Comparison of ENCODE assay signal across 16 cellular contexts in the genomic region with DNA sequence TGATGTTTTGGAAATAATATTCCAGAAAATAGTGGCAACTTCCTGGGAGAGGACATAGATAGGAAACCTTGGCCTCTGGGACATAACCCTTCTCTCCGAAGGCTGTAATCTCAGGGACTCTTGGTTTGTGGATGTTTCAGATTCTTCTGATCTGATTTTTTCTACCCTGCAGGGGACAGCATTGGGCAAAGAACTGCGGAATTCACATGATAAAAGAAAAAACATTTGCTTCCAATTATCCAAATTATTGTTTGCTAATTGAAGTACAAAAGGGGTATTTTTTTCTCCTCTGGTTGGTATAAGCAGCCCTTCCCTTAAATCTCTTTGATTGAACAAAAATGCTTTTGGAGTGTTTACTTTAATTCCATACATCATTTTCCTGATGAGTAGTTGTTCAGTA.
DNase-seq lines count a peak whose midpoint lies in the region; ATAC-seq, FAIRE-seq and TF ChIP-seq lines count a peak whose summit lies in the region.
"Had no signal": no experiment of that assay in that cellular context is flagged by ENCODE, and none has a peak within 500 bp of the region (broad histone marks: within the 10 kb centered on the region; RNA-seq: fewer than 3 reads in every experiment).

No MANE protein-coding gene starts in this region.

- ATAC-seq in GM21619 (IDR thresholded peaks at IDR 0.05; ENCODE audit: unreplicated experiment): no peak
- ATAC-seq: T-helper 17 cell had no signal

- FAIRE-seq in GM19239 (lab: Jason Lieb, UNC): no peak

- DNase-seq in AG09319 (ENCODE audit: extremely low read depth, low read depth) (no peak), NCI-H1105 (lab: John Stamatoyannopoulos, UW) (peak; percentile 39), astrocyte of the cerebellum (ENCODE audit: low read depth) (no peak), myocyte (ENCODE audit: low read depth) (peak; percentile 9), ureter (ENCODE audit: low spot score) (no peak), GM19239 (ENCODE audit: insufficient read length, low spot score) (no peak)
- DNase-seq in activated CD4-positive, alpha-beta T cell treated with anti-CD3 and anti-CD28 coated beads for 1 hour: no peak
- DNase-seq: activated CD4-positive, CD25-positive, alpha-beta regulatory T cell treated with anti-CD3 and anti-CD28 coated beads, Interleukin-2, amount 50 U/mL, for 72 hours; activated naive CD4-positive, alpha-beta T cell treated with anti-CD3 and anti-CD28 coated beads, Interleukin-2, amount 10 ng/mL, durations not matched to agents 7 days and 5 days; NCI-H1048; NCI-H510A treated with DMSO at 0.1 percent for 48 hours; stimulated activated CD4-positive, alpha-beta T cell treated with anti-CD3 and anti-CD28 coated beads, Interleukin-2, amount 100 ng/mL, for 24 hours; stimulated activated CD8-positive, alpha-beta memory T cell treated with anti-CD3 and anti-CD28 coated beads, Interleukin-4, amount 100 ng/mL, for 48 hours; T-helper 17 cell had no signal

- no peak overlapping the region for H3K4me3 ChIP-seq in astrocyte of the cerebellum (ENCODE audit: low read depth, low read length)
- H3K4me3 ChIP-seq: right atrium auricular region had no signal

- TF ChIP-seq CTCF in AG09319 (IDR thresholded peaks at IDR 0.05; ENCODE audit: low read depth, low read length) (peak; percentile 33), astrocyte of the cerebellum (IDR thresholded peaks at IDR 0.05; ENCODE audit: low read depth, low read length, missing control alignments) (peak; percentile 42)

- in situ Hi-C loops in astrocyte of the cerebellum (cut with HindIII; ENCODE audit: low sequenced_read_pairs): no loop called here

Comparison
In these comparisons a context has a peak if more than half of its experiments do, and no peak if none do; other contexts are left out.
1. DNase-seq: peak in NCI-H1105 (single experiment) and myocyte (single experiment); none in AG09319 (single experiment), astrocyte of the cerebellum (single experiment), ureter (single experiment), activated CD4-positive, alpha-beta T cell treated with anti-CD3 and anti-CD28 coated beads for 1 hour (single experiment) and GM19239 (single experiment).